In the genomic region with DNA sequence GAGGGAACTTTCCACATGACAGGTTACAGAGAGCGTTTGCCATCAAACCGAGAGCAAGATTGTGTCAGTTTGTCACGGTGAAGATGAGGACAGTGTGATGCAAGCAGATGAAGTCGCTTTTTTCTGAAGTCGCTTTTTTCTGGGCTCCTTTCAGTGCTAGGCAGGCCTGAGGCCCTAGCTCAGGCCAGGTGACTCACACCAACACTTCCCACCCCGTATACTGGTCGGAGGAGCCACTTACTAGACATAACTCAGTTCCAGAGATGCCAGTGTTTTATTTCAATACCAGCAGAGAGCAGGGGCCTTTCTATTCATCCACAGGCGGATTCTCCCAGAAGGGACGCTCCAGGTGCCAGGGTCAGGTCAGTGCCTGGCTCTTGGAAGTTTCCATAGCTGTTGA, we compare ENCODE assay signal across 17 cellular contexts.
"Had no signal": no experiment of that assay in that cellular context is flagged by ENCODE, and none has a peak within 500 bp of the region (broad histone marks: within the 10 kb centered on the region; RNA-seq: fewer than 3 reads in every experiment).

No MANE protein-coding gene starts in this region.

- H3K27me3 ChIP-seq: esophagus squamous epithelium, gastroesophageal sphincter, right lobe of liver, tibial artery had no signal

- H3K4me3 Mint-ChIP-seq: activated naive CD4-positive, alpha-beta T cell treated with anti-CD3 and anti-CD28 coated beads for 36 hours; activated naive CD8-positive, alpha-beta T cell treated with anti-CD3 and anti-CD28 coated beads, Interleukin-2, amount 50 U/mL, for 24 hours; activated T-cell treated with anti-CD3 and anti-CD28 coated beads, Interleukin-2, amount 50 U/mL, for 4 hours; stimulated activated naive CD8-positive, alpha-beta T cell treated with anti-CD3 and anti-CD28 coated beads, Interleukin-15, amount 100 ng/mL, for 72 hours; WTC11 had no signal

- H3K9me3 ChIP-seq: esophagus squamous epithelium, gastroesophageal sphincter, right lobe of liver, tibial artery had no signal

- DNase-seq: activated naive CD4-positive, alpha-beta T cell treated with anti-CD3 and anti-CD28 coated beads for 36 hours; activated naive CD8-positive, alpha-beta T cell treated with anti-CD3 and anti-CD28 coated beads, Interleukin-2, amount 50 U/mL, for 24 hours; activated T-cell treated with anti-CD3 and anti-CD28 coated beads, Interleukin-2, amount 50 U/mL, for 4 hours; esophagus squamous epithelium; head of caudate nucleus; hypothalamus; left ventricle myocardium superior; right lobe of liver; stimulated activated CD4-positive, alpha-beta T cell treated with anti-CD3 and anti-CD28 coated beads, Interleukin-1b, Interleukin-23, amount 100 ng/mL, for 48 hours; stimulated activated naive CD8-positive, alpha-beta T cell treated with anti-CD3 and anti-CD28 coated beads, Interleukin-15, amount 100 ng/mL, for 72 hours; T-helper 1 cell; T-helper 9 cell; tibial artery had no signal

- ATAC-seq: activated naive CD8-positive, alpha-beta T cell treated with anti-CD3 and anti-CD28 coated beads, Interleukin-2, amount 50 U/mL, for 24 hours; activated T-cell treated with anti-CD3 and anti-CD28 coated beads, Interleukin-2, amount 50 U/mL, for 4 hours; gastroesophageal sphincter; left ventricle myocardium superior; right lobe of liver; stimulated activated naive CD8-positive, alpha-beta T cell treated with anti-CD3 and anti-CD28 coated beads, Interleukin-15, amount 100 ng/mL, for 72 hours; WTC11 had no signal

- H3K4me3 ChIP-seq: coronary artery, esophagus squamous epithelium, gastroesophageal sphincter, right lobe of liver, skin epidermis, tibial artery had no signal

- H3K27ac ChIP-seq: coronary artery, esophagus squamous epithelium, gastroesophageal sphincter, right lobe of liver, skin epidermis, tibial artery had no signal

- H3K27me3 Mint-ChIP-seq: activated naive CD8-positive, alpha-beta T cell treated with anti-CD3 and anti-CD28 coated beads, Interleukin-2, amount 50 U/mL, for 24 hours; stimulated activated naive CD8-positive, alpha-beta T cell treated with anti-CD3 and anti-CD28 coated beads, Interleukin-15, amount 100 ng/mL, for 72 hours had no signal

- H3K36me3 ChIP-seq: esophagus squamous epithelium, right lobe of liver, tibial artery had no signal

- H3K27ac Mint-ChIP-seq: activated naive CD4-positive, alpha-beta T cell treated with anti-CD3 and anti-CD28 coated beads for 36 hours; activated naive CD8-positive, alpha-beta T cell treated with anti-CD3 and anti-CD28 coated beads, Interleukin-2, amount 50 U/mL, for 24 hours; stimulated activated naive CD8-positive, alpha-beta T cell treated with anti-CD3 and anti-CD28 coated beads, Interleukin-15, amount 100 ng/mL, for 72 hours; WTC11 had no signal

- H3K4me1 ChIP-seq: esophagus squamous epithelium, gastroesophageal sphincter, right lobe of liver, tibial artery had no signal

- H3K9me3 Mint-ChIP-seq: activated naive CD4-positive, alpha-beta T cell treated with anti-CD3 and anti-CD28 coated beads for 36 hours; activated naive CD8-positive, alpha-beta T cell treated with anti-CD3 and anti-CD28 coated beads, Interleukin-2, amount 50 U/mL, for 24 hours; activated T-cell treated with anti-CD3 and anti-CD28 coated beads, Interleukin-2, amount 50 U/mL, for 4 hours had no signal
